ENCODE assay signal across 9 cellular contexts in genomic region chr1:201850053-201850397, GRCh38. TPM values are rescaled to one million over a fixed set of nuclear protein-coding genes. Genes with fewer than 3 reads are reported as not detected.
DNase-seq lines count a peak whose midpoint lies in the region; ATAC-seq and TF ChIP-seq lines count a peak whose summit lies in the region.
"Had no signal": no experiment of that assay in that cellular context is flagged by ENCODE, and none has a peak within 500 bp of the region (broad histone marks: within the 10 kb centered on the region; RNA-seq: fewer than 3 reads in every experiment).

No MANE protein-coding gene starts in this region.

- H3K9me3 ChIP-seq in RWPE2 (ENCODE audit: severe bottlenecking), result no peaks in the 10 kb centered on the region

- ATAC-seq in RWPE2 (ENCODE audit: low read depth) (peak; percentile 62), GM18517 (IDR thresholded peaks at IDR 0.05; ENCODE audit: unreplicated experiment) (no peak), HG03045 (IDR thresholded peaks at IDR 0.05; ENCODE audit: unreplicated experiment) (no peak)

- peaks cover 22% of the 10 kb centered on the region for H3K4me1 ChIP-seq in RWPE2 (ENCODE audit: insufficient read depth, poor library complexity, severe bottlenecking)

- H3K4me3 ChIP-seq in RWPE2 (ENCODE audit: severe bottlenecking), result no peak overlapping the region
- H3K4me3 ChIP-seq in fibroblast of mammary gland (ENCODE audit: control insufficient read depth, low read depth, low read length), result no peak overlapping the region

- H3K36me3 ChIP-seq in RWPE2 (ENCODE audit: low read depth), result peaks cover 83% of the 10 kb centered on the region

- H3K36me3 Mint-ChIP-seq in osteocyte (ENCODE audit: unreplicated experiment), result peaks cover 38% of the 10 kb centered on the region

- no peak overlapping the region for H3K4me3 Mint-ChIP-seq in osteocyte (ENCODE audit: unreplicated experiment)
- H3K4me3 Mint-ChIP-seq: activated naive CD8-positive, alpha-beta T cell treated with anti-CD3 and anti-CD28 coated beads, Interleukin-2, amount 10 ng/mL, durations not matched to agents 7 days and 5 days had no signal

- no peaks in the 10 kb centered on the region for H3K27me3 ChIP-seq in RWPE2 (ENCODE audit: insufficient read depth, poor library complexity, severe bottlenecking)

- TF ChIP-seq CTCF in RWPE2 (IDR thresholded peaks at IDR 0.05; ENCODE audit: poor library complexity, severe bottlenecking), result no peak
- no peak for TF ChIP-seq CTCF in fibroblast of mammary gland (conservative IDR thresholded peaks at IDR 0.05; ENCODE audit: control insufficient read depth, insufficient read depth, low read depth, low read length)
- TF ChIP-seq CTCF in osteocyte (IDR thresholded peaks at IDR 0.05), result no peak

- H3K27me3 Mint-ChIP-seq in osteocyte (ENCODE audit: unreplicated experiment), result no peaks in the 10 kb centered on the region
- H3K27me3 Mint-ChIP-seq: activated naive CD8-positive, alpha-beta T cell treated with anti-CD3 and anti-CD28 coated beads, Interleukin-2, amount 10 ng/mL, durations not matched to agents 7 days and 5 days had no signal

- H3K4me1 Mint-ChIP-seq in osteocyte (ENCODE audit: unreplicated experiment), result peaks cover 28% of the 10 kb centered on the region

- H3K27ac ChIP-seq in RWPE2 (ENCODE audit: poor library complexity, severe bottlenecking), result peak overlapping the region; percentile 78

- DNase-seq in Caki2 (ENCODE audit: low read depth), result peak; percentile 23
- no peak for DNase-seq in RWPE2 (ENCODE audit: low spot score)
- peak; percentile 80 for DNase-seq in fibroblast of mammary gland (ENCODE audit: low read depth)
- no peak for DNase-seq in osteocyte (ENCODE audit: extremely low spot score, unreplicated experiment)
- no peak for DNase-seq in effector CD8-positive, alpha-beta T cell (lab: John Stamatoyannopoulos, UW)
- no peak for DNase-seq in NCI-H2227 (lab: John Stamatoyannopoulos, UW; ENCODE audit: unreplicated experiment)
- DNase-seq: activated naive CD8-positive, alpha-beta T cell treated with anti-CD3 and anti-CD28 coated beads, Interleukin-2, amount 10 ng/mL, durations not matched to agents 7 days and 5 days had no signal

- H3K27ac Mint-ChIP-seq in osteocyte (ENCODE audit: unreplicated experiment), result peak overlapping the region; percentile 75
- H3K27ac Mint-ChIP-seq: activated naive CD8-positive, alpha-beta T cell treated with anti-CD3 and anti-CD28 coated beads, Interleukin-2, amount 10 ng/mL, durations not matched to agents 7 days and 5 days had no signal

- H3K9me3 Mint-ChIP-seq in osteocyte (ENCODE audit: unreplicated experiment), result no peaks in the 10 kb centered on the region
- H3K9me3 Mint-ChIP-seq: activated naive CD8-positive, alpha-beta T cell treated with anti-CD3 and anti-CD28 coated beads, Interleukin-2, amount 10 ng/mL, durations not matched to agents 7 days and 5 days had no signal

- in situ Hi-C loops in Caki2 (cut with HindIII; ENCODE audit: low pct_unique_long_range_greater_than_20kb, low sequenced_read_pairs), result no loop called here

RNA-seq across cellular contexts. Expression of gene IPO9, which starts 21.1 kb away (rescaled TPM):
- total RNA-seq in Caki2 (2014; rRNA removed; shearing (Covaris generic); ENCODE audit: low replicate concordance), result 16.6 and 20.4 TPM in 2 replicates
- 63.3 and 65.0 TPM in 2 replicates for total RNA-seq in osteocyte

RNA-seq across cellular contexts. Expression of gene SHISA4, which starts 38.7 kb away (rescaled TPM):
- 36.4 and 36.9 TPM in 2 replicates for total RNA-seq in Caki2 (2014; rRNA removed; shearing (Covaris generic); ENCODE audit: low replicate concordance)
- 31.4 and 32.1 TPM in 2 replicates for total RNA-seq in osteocyte

Comparison
In these comparisons a context has a peak if more than half of its experiments do, and no peak if none do; other contexts are left out.
1. DNase-seq: peak in Caki2 (single experiment) and fibroblast of mammary gland (single experiment); none in RWPE2 (single experiment), osteocyte (single experiment), effector CD8-positive, alpha-beta T cell (single experiment) and NCI-H2227 (single experiment).